38 cellular contexts compared by ENCODE assay signal in genomic region chr4:126341927-126342326, GRCh38.
"Had no signal": no experiment of that assay in that cellular context is flagged by ENCODE, and none has a peak within 500 bp of the region (broad histone marks: within the 10 kb centered on the region; RNA-seq: fewer than 3 reads in every experiment).

No MANE protein-coding gene starts in this region.

- H3K9ac ChIP-seq: KMS-11, SK-N-SH had no signal

- H3K27me3 Mint-ChIP-seq: activated B cell treated with CpG ODN at 0.5 μM for 24 hours; activated CD4-positive, alpha-beta memory T cell treated with anti-CD3 and anti-CD28 coated beads, Interleukin-2, amount 10 ng/mL, durations not matched to agents 7 days and 5 days; activated CD8-positive, alpha-beta memory T cell treated with anti-CD3 and anti-CD28 coated beads, Interleukin-2, amount 10 ng/mL, durations not matched to agents 7 days and 5 days; activated naive CD8-positive, alpha-beta T cell treated with anti-CD3 and anti-CD28 coated beads for 36 hours; activated T-helper 17 cell treated with anti-CD3 and anti-CD28 coated beads, Interleukin-2, amount 50 U/mL, for 72 hours had no signal

- H3K4me2 ChIP-seq: KMS-11, SK-N-SH had no signal

- H3K9me3 ChIP-seq: ascending aorta, Peyer's patch, SJCRH30, SK-N-SH had no signal

- H3K4me1 ChIP-seq: ascending aorta, Peyer's patch, SJCRH30 had no signal

- H3K4me3 Mint-ChIP-seq: activated B cell treated with CpG ODN at 0.5 μM for 24 hours; activated CD4-positive, alpha-beta memory T cell treated with anti-CD3 and anti-CD28 coated beads, Interleukin-2, amount 10 ng/mL, durations not matched to agents 7 days and 5 days; activated CD8-positive, alpha-beta memory T cell treated with anti-CD3 and anti-CD28 coated beads, Interleukin-2, amount 10 ng/mL, durations not matched to agents 7 days and 5 days; activated naive CD8-positive, alpha-beta T cell treated with anti-CD3 and anti-CD28 coated beads for 36 hours; activated T-helper 17 cell treated with anti-CD3 and anti-CD28 coated beads, Interleukin-2, amount 50 U/mL, for 72 hours; T-helper 1 cell treated with Interleukin-12 subunit alpha and Interleukin-12 subunit beta and Interleukin-4 antibody, amounts not matched to agents 30 μg/mL and 1 μg/mL, for 36 hours; T-helper 2 cell treated with Interferon-gamma antibody and Interleukin-4, amounts not matched to agents 5 μg/mL and 100 μg/mL, for 36 hours had no signal

- H3K27me3 ChIP-seq: ascending aorta, cardiac muscle cell, Peyer's patch, SJCRH30 had no signal

- H3K9me3 Mint-ChIP-seq: activated CD4-positive, alpha-beta memory T cell treated with anti-CD3 and anti-CD28 coated beads, Interleukin-2, amount 10 ng/mL, durations not matched to agents 7 days and 5 days; activated naive CD8-positive, alpha-beta T cell treated with anti-CD3 and anti-CD28 coated beads for 36 hours; T-helper 1 cell treated with Interleukin-12 subunit alpha and Interleukin-12 subunit beta and Interleukin-4 antibody, amounts not matched to agents 30 μg/mL and 1 μg/mL, for 36 hours had no signal

- H3K36me3 Mint-ChIP-seq: activated CD8-positive, alpha-beta memory T cell treated with anti-CD3 and anti-CD28 coated beads, Interleukin-2, amount 10 ng/mL, durations not matched to agents 7 days and 5 days; activated naive CD8-positive, alpha-beta T cell treated with anti-CD3 and anti-CD28 coated beads for 36 hours had no signal

- H3K27ac Mint-ChIP-seq: activated B cell treated with CpG ODN at 0.5 μM for 24 hours; activated CD4-positive, alpha-beta memory T cell treated with anti-CD3 and anti-CD28 coated beads, Interleukin-2, amount 10 ng/mL, durations not matched to agents 7 days and 5 days; activated CD8-positive, alpha-beta memory T cell treated with anti-CD3 and anti-CD28 coated beads, Interleukin-2, amount 10 ng/mL, durations not matched to agents 7 days and 5 days; activated naive CD8-positive, alpha-beta T cell treated with anti-CD3 and anti-CD28 coated beads for 36 hours; activated T-helper 17 cell treated with anti-CD3 and anti-CD28 coated beads, Interleukin-2, amount 50 U/mL, for 72 hours; T-helper 1 cell treated with Interleukin-12 subunit alpha and Interleukin-12 subunit beta and Interleukin-4 antibody, amounts not matched to agents 30 μg/mL and 1 μg/mL, for 36 hours; T-helper 2 cell treated with Interferon-gamma antibody and Interleukin-4, amounts not matched to agents 5 μg/mL and 100 μg/mL, for 36 hours had no signal

- H3K27ac ChIP-seq: ascending aorta, cardiac muscle cell, KMS-11, Peyer's patch, RWPE1, SJCRH30, VCaP had no signal

- H3K36me3 ChIP-seq: ascending aorta, cardiac muscle cell, Peyer's patch, SJCRH30 had no signal

- H3K4me1 Mint-ChIP-seq: activated B cell treated with CpG ODN at 0.5 μM for 24 hours; activated CD4-positive, alpha-beta memory T cell treated with anti-CD3 and anti-CD28 coated beads, Interleukin-2, amount 10 ng/mL, durations not matched to agents 7 days and 5 days; activated CD8-positive, alpha-beta memory T cell treated with anti-CD3 and anti-CD28 coated beads, Interleukin-2, amount 10 ng/mL, durations not matched to agents 7 days and 5 days; activated naive CD8-positive, alpha-beta T cell treated with anti-CD3 and anti-CD28 coated beads for 36 hours; activated T-helper 17 cell treated with anti-CD3 and anti-CD28 coated beads, Interleukin-2, amount 50 U/mL, for 72 hours had no signal

- ATAC-seq: activated CD8-positive, alpha-beta memory T cell treated with anti-CD3 and anti-CD28 coated beads, Interleukin-2, amount 10 ng/mL, durations not matched to agents 7 days and 5 days; activated T-helper 17 cell treated with anti-CD3 and anti-CD28 coated beads, Interleukin-2, amount 50 U/mL, for 72 hours; PC-3 had no signal

- H3K4me3 ChIP-seq: ascending aorta, cardiac muscle cell, Peyer's patch, SJCRH30 had no signal

- DNase-seq: activated B cell treated with CpG ODN at 0.5 μM for 24 hours; activated CD4-positive, alpha-beta memory T cell treated with anti-CD3 and anti-CD28 coated beads, Interleukin-2, amount 10 ng/mL, durations not matched to agents 7 days and 5 days; activated CD4-positive, alpha-beta T cell treated with anti-CD3 and anti-CD28 coated beads for 1 hour; activated CD4-positive, alpha-beta T cell treated with anti-CD3 and anti-CD28 coated beads for 48 hours; activated CD8-positive, alpha-beta memory T cell treated with anti-CD3 and anti-CD28 coated beads for 24 hours; activated CD8-positive, alpha-beta memory T cell treated with anti-CD3 and anti-CD28 coated beads, Interleukin-2, amount 10 ng/mL, durations not matched to agents 7 days and 5 days; activated CD8-positive, alpha-beta memory T cell treated with anti-CD3 and anti-CD28 coated beads, Interleukin-2, amount 50 U/mL, for 48 hours; activated effector memory CD4-positive, alpha-beta T cell treated with anti-CD3 and anti-CD28 coated beads, Interleukin-2, amount 50 U/mL, for 16 hours; activated naive CD4-positive, alpha-beta T cell; activated naive CD4-positive, alpha-beta T cell treated with anti-CD3 and anti-CD28 coated beads, Interleukin-2, amount 50 U/mL, for 16 hours; activated naive CD8-positive, alpha-beta T cell treated with anti-CD3 and anti-CD28 coated beads for 36 hours; activated T-cell treated with anti-CD3 and anti-CD28 coated beads, Interleukin-2, amount 50 U/mL, for 48 hours; amniotic stem cell; MM.1S; MV-4-11; NCI-H1092; NCI-H1436 treated with DMSO at 0.1 percent for 48 hours; NCI-H1694 treated with DMSO at 0.1 percent for 48 hours; NCI-H2029 treated with DMSO at 0.1 percent for 48 hours; NCI-H2107; NCI-H2171; NCI-H510A; NCI-H526; NCI-H748 treated with DMSO at 0.1 percent for 48 hours; NK-92 treated with Interleukin-12 subunit alpha and Interleukin-12 subunit beta, amount 100 ng/mL, for 24 hours; PC-3; Peyer's patch; SHP77; SJCRH30; SK-N-SH had no signal
